Comparison of ENCODE assay signal across 1 cellular context in the genomic region with DNA sequence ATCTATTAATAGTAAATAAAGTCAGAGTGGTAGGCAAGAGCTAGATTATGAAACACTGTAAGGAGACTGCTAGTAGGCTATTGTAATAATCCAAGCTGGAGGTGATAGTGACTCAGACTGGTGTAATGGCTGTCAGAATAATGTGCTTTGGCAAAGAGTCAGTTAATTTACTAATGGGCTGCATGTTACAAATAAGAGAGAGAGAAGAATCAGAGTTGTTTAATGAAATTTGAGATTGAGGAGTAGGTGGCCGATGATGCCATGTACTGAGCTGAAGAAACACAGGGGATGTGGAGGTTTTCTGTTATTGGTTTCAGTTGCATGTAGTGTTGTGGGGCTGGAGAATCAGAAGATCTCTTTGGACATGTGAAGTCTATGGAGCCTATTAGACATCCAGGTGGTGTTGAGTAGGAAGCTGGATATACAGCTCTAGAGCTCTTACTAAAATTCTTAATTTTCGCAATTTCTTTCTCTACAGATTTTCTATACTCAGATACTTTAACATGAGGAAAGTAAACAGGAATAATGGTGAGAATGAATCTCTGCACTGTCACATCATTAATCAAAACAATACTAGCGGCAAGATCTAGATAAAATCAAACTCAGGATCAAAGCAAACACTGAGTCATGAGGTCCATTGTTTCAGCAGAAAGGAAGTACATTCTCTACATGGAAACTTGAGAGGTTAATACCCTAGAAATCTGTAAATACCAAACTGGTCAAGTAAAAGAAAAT.
A peak's percentile ranks its signal among the peaks of the same experiment; 100 is the strongest.
TF ChIP-seq lines count a peak whose summit lies in the region.

No MANE protein-coding gene starts in this region.

TF ChIP-seq in A549, 52 proteins besides CTCF, POLR2A, EP300 and RAD21 (continued from another document):
- TF ChIP-seq, protein P1, sequence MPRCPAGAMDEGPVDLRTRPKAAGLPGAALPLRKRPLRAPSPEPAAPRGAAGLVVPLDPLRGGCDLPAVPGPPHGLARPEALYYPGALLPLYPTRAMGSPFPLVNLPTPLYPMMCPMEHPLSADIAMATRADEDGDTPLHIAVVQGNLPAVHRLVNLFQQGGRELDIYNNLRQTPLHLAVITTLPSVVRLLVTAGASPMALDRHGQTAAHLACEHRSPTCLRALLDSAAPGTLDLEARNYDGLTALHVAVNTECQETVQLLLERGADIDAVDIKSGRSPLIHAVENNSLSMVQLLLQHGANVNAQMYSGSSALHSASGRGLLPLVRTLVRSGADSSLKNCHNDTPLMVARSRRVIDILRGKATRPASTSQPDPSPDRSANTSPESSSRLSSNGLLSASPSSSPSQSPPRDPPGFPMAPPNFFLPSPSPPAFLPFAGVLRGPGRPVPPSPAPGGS (IDR thresholded peaks at IDR 0.05): 0 out of 3 replicates have a peak, but pooled peaks have one; percentile 56
- peak; percentile 68 for TF ChIP-seq FOSL2 (IDR thresholded peaks at IDR 0.05)
- peak; percentile 80 for TF ChIP-seq FOSL2 (CRISPR knock-in tag; IDR thresholded peaks at IDR 0.05)
- TF ChIP-seq JUN (IDR thresholded peaks at IDR 0.05): peak; percentile 55 to 60; a peak in 3 of 5 replicates
- TF ChIP-seq, protein P2, sequence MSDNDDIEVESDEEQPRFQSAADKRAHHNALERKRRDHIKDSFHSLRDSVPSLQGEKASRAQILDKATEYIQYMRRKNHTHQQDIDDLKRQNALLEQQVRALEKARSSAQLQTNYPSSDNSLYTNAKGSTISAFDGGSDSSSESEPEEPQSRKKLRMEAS (IDR thresholded peaks at IDR 0.05): 0 out of 2 replicates have a peak, but pooled peaks have one; percentile 10
- TF ChIP-seq SMC3 (IDR thresholded peaks at IDR 0.05): no peak
